Comparison of ENCODE assay signal across 1 cellular context in genomic region chr12:108691154-108691994, GRCh38.
TF ChIP-seq lines count a peak whose summit lies in the region.

No MANE protein-coding gene starts in this region.

TF ChIP-seq in K562, 482 proteins besides CTCF, POLR2A, EP300 and RAD21 (continued from another document and continues in another):
- peak; percentile 64; the same call in 1 of the 2 replicates for TF ChIP-seq E2F1 (CRISPR knock-in tag; IDR thresholded peaks at IDR 0.05)
- no peak for TF ChIP-seq CTCFL (IDR thresholded peaks at IDR 0.05; ENCODE audit: borderline replicate concordance, insufficient read depth, low read depth, low read length, poor library complexity, severe bottlenecking)
- TF ChIP-seq SUPT5H (IDR thresholded peaks at IDR 0.05) = peak; percentile 68
- no peak for TF ChIP-seq ZNF717 (CRISPR knock-in tag; IDR thresholded peaks at IDR 0.05)
- no peak for TF ChIP-seq E2F8 (IDR thresholded peaks at IDR 0.05; ENCODE audit: low read depth, partially characterized antibody)
- TF ChIP-seq ETS1 (conservative IDR thresholded peaks at IDR 0.05; ENCODE audit: control insufficient read depth, low read depth, low read length) = peak; percentile 86; the same call in 1 of the 2 replicates
- TF ChIP-seq TCF3 (CRISPR knock-in tag; IDR thresholded peaks at IDR 0.05) = peak; percentile 96
- TF ChIP-seq FOXA3 (CRISPR knock-in tag; conservative IDR thresholded peaks at IDR 0.05 in 1 of 2, IDR thresholded peaks at IDR 0.05 in 1 of 2) = peak; percentile 59 to 94
- no peak for TF ChIP-seq STAG1 (CRISPR knock-in tag; IDR thresholded peaks at IDR 0.05; ENCODE audit: borderline replicate concordance)
- peak; percentile 78 for TF ChIP-seq HMGN3 (IDR thresholded peaks at IDR 0.05; ENCODE audit: borderline replicate concordance, extremely low read depth, insufficient read length, low read depth, low read length)
- TF ChIP-seq ZNF408 (CRISPR knock-in tag; IDR thresholded peaks at IDR 0.05; ENCODE audit: low read depth) = no peak
- TF ChIP-seq ZNF134 (CRISPR knock-in tag; conservative IDR thresholded peaks at IDR 0.05) = no peak; the same call in 1 of the 2 replicates
- TF ChIP-seq SP2 (IDR thresholded peaks at IDR 0.05; ENCODE audit: extremely low read depth, low read depth, low read length, poor library complexity, severe bottlenecking) = no peak
- TF ChIP-seq ID3 (CRISPR knock-in tag; IDR thresholded peaks at IDR 0.05) = no peak
- peak; percentile 69; the same call in 1 of the 2 replicates for TF ChIP-seq ID3 (tag; IDR thresholded peaks at IDR 0.05)
- no peak for TF ChIP-seq SETDB1 (IDR thresholded peaks at IDR 0.05; ENCODE audit: low read length)
- no peak for TF ChIP-seq RBM22 (IDR thresholded peaks at IDR 0.05; ENCODE audit: low read depth, low read length, poor library complexity, severe bottlenecking)
- peak; percentile 27 for TF ChIP-seq POLR2B (IDR thresholded peaks at IDR 0.05; ENCODE audit: low read depth, partially characterized antibody)
- peak; percentile 69 for TF ChIP-seq SMARCE1 (IDR thresholded peaks at IDR 0.05)
- peak in 1 of 2 experiments; percentile 58; a peak in 1 of 4 replicates for TF ChIP-seq ZNF318 (IDR thresholded peaks at IDR 0.05; ENCODE audit: borderline replicate concordance in 1 of 2, low read depth in 1 of 2)
- TF ChIP-seq HIVEP1 (CRISPR knock-in tag; IDR thresholded peaks at IDR 0.05) = peak; percentile 35; the same call in 1 of the 2 replicates
- TF ChIP-seq PTRF (tag; IDR thresholded peaks at IDR 0.05) = peak; percentile 50
- TF ChIP-seq ZNF592 (IDR thresholded peaks at IDR 0.05) = peak; percentile 95
- TF ChIP-seq CREM (IDR thresholded peaks at IDR 0.05; ENCODE audit: low read depth) = peak; percentile 97
- no peak for TF ChIP-seq GABPB2 (CRISPR knock-in tag; conservative IDR thresholded peaks at IDR 0.05)
- TF ChIP-seq THAP12 (CRISPR knock-in tag; IDR thresholded peaks at IDR 0.05) = no peak
- no peak for TF ChIP-seq THAP7 (CRISPR knock-in tag; IDR thresholded peaks at IDR 0.05)
- TF ChIP-seq MEF2D (tag; conservative IDR thresholded peaks at IDR 0.05; ENCODE audit: low read depth) = peak; percentile 37; the same call in 1 of the 2 replicates
- TF ChIP-seq SMAD1 (IDR thresholded peaks at IDR 0.05; ENCODE audit: low read depth, low read length, partially characterized antibody) = peak; percentile 16
- TF ChIP-seq ZNF347 (CRISPR knock-in tag; IDR thresholded peaks at IDR 0.05; ENCODE audit: low read depth) = 0 out of 2 replicates have a peak, but pooled peaks have one; percentile 50
